Comparison of ENCODE assay signal across 9 cellular contexts in the genomic region with DNA sequence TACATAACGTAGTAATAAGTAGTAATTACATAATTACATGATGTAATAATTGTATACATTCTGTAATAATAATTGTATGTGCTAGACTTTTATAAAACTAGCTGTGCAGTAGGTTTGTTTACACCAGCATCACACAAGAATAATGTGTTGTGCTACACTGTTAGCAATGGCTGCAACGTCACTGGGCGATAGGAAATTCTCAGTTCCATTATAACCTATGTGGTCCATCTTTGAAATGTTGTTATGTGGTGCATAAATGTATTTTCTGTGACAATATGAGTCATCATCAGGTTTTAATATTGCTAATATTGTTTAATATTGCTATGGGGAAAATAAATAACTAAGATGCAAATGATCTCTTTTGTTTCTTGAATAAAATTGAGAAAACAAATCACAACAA.
"Had no signal": no experiment of that assay in that cellular context is flagged by ENCODE, and none has a peak within 500 bp of the region (broad histone marks: within the 10 kb centered on the region; RNA-seq: fewer than 3 reads in every experiment).

No MANE protein-coding gene starts in this region.

- H3K4me2 ChIP-seq: GM23338 had no signal

- H3K4me3 ChIP-seq: GM23338, K562 had no signal

- FAIRE-seq: H1, H54, K562 had no signal

- ATAC-seq: GM23338, K562 had no signal

- H3K27ac ChIP-seq: HL-60 had no signal

- DNase-seq: H9, HCEC 1CT, IMR-90, KG1 had no signal
